Comparison of ENCODE assay signal across 10 cellular contexts in the genomic region with DNA sequence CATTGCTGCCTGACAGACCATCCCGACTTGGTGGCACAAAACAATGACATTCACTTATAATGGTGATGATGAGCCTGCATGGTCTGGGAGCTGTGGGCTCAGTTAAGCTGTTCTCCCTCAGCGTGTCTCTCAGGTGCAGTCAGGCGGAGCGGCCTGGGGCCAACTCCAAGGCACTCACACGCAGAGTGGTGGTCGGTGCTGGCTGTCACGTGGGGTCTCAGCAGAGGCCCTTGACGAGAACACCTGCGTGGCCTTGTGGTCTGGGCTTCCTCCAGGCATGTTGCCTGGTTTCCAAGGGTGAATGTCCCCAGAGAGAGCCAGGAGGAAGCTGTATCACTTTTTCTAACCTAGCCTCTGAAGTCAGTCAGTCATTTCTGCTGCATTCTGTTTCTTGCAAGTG. TPM values are rescaled to one million over a fixed set of nuclear protein-coding genes. Genes with fewer than 3 reads are reported as not detected.
DNase-seq lines count a peak whose midpoint lies in the region; ATAC-seq and TF ChIP-seq lines count a peak whose summit lies in the region.
"Had no signal": no experiment of that assay in that cellular context is flagged by ENCODE, and none has a peak within 500 bp of the region (broad histone marks: within the 10 kb centered on the region; RNA-seq: fewer than 3 reads in every experiment).

No MANE protein-coding gene starts in this region.

- H3K36me3 Mint-ChIP-seq in endodermal cell (ENCODE audit: low read depth) = peaks cover 19% of the 10 kb centered on the region

- POLR2A ChIA-PET in A673 (lab: Charles Lee; ENCODE audit: low non-redundant PET) = no interaction called here

- TF ChIP-seq CTCF in endodermal cell (conservative IDR thresholded peaks at IDR 0.05) = no peak
- no peak for TF ChIP-seq CTCF in A673 (conservative IDR thresholded peaks at IDR 0.05; ENCODE audit: low read depth, low read length)

- no peaks in the 10 kb centered on the region for H3K27me3 Mint-ChIP-seq in endodermal cell (ENCODE audit: insufficient read depth)

- no peaks in the 10 kb centered on the region for H3K9me3 Mint-ChIP-seq in endodermal cell

- intact Hi-C loops in A673 (cut with micrococcal nuclease; ENCODE audit: unreplicated experiment) = loop anchor here (5.0 to 10.0 kb wide), 2 partner anchors 184 to 337 kb away; no protein-coding TSS in a partner anchor

- ATAC-seq in GM19467 (IDR thresholded peaks at IDR 0.05; ENCODE audit: unreplicated experiment) (peak; percentile 71), HG03342 (IDR thresholded peaks at IDR 0.05; ENCODE audit: unreplicated experiment) (peak; percentile 78)

- H3K27ac ChIP-seq in endodermal cell (ENCODE audit: low read depth, low read length) (no peak overlapping the region), A673 (ENCODE audit: low read depth, low read length, poor library complexity, severe bottlenecking) (no peak overlapping the region)

- no TSS peak for BruUV-seq in A673 (replicated peaks; lab: Mats Ljungman, UMichigan)

- peak overlapping the region; percentile 7 for H3K27ac Mint-ChIP-seq in endodermal cell

- DNase-seq in DMS79 treated with DMSO at 0.1 percent for 48 hours (lab: John Stamatoyannopoulos, UW) = peak; percentile 80
- peak; percentile 58 for DNase-seq in endodermal cell
- DNase-seq in NCI-H2196 treated with DMSO at 0.1 percent for 48 hours (lab: John Stamatoyannopoulos, UW; ENCODE audit: unreplicated experiment) = no peak
- DNase-seq in A673 (ENCODE audit: low spot score) = no peak
- no peak for DNase-seq in hypothalamus (lab: John Stamatoyannopoulos, UW)
- DNase-seq in amygdala (lab: John Stamatoyannopoulos, UW) = no peak
- DNase-seq: right cardiac atrium had no signal

- no peaks in the 10 kb centered on the region for H3K9me3 ChIP-seq in endodermal cell (ENCODE audit: control insufficient read depth, low read length)
- no peaks in the 10 kb centered on the region for H3K9me3 ChIP-seq in A673 (ENCODE audit: low read depth, low read length, poor library complexity, severe bottlenecking)

- H3K27me3 ChIP-seq in endodermal cell (ENCODE audit: control insufficient read depth, insufficient read depth, low read length, poor library complexity, severe bottlenecking) (no peaks in the 10 kb centered on the region), A673 (replicated peaks; ENCODE audit: insufficient read depth, low read depth, low read length, poor library complexity) (no peaks in the 10 kb centered on the region)
- H3K27me3 ChIP-seq: SJSA1 had no signal

- WGBS in endodermal cell (ENCODE audit: insufficient coverage in 1 of 2, insufficient read length in 1 of 2), 2 experiments = 91 to 98% methylated on average over 7 to 9 of the region's 9 CpGs

- peak overlapping the region; percentile 7 for H3K9ac ChIP-seq in endodermal cell (ENCODE audit: extremely low read depth, low read length, poor library complexity, severe bottlenecking)

- H3K36me3 ChIP-seq in endodermal cell (ENCODE audit: control insufficient read depth, insufficient read depth, low read length) (peaks cover 20% of the 10 kb centered on the region), A673 (ENCODE audit: insufficient read depth, low read length, poor library complexity, severe bottlenecking) (no peaks in the 10 kb centered on the region)
- H3K36me3 ChIP-seq: SJSA1 had no signal

- peaks cover 14% of the 10 kb centered on the region for H3K4me1 ChIP-seq in endodermal cell (ENCODE audit: control insufficient read depth, insufficient read depth, low read length)
- no peaks in the 10 kb centered on the region for H3K4me1 ChIP-seq in A673 (ENCODE audit: insufficient read depth, low read length, poor library complexity, severe bottlenecking)

- H3K4me3 Mint-ChIP-seq in endodermal cell = no peak overlapping the region

- peaks cover 19% of the 10 kb centered on the region for H3K4me1 Mint-ChIP-seq in endodermal cell

- no peak overlapping the region for H3K4me3 ChIP-seq in endodermal cell (ENCODE audit: low read length)
- H3K4me3 ChIP-seq in A673 (ENCODE audit: low read depth, low read length, poor library complexity, severe bottlenecking) = no peak overlapping the region
- H3K4me3 ChIP-seq: SJSA1 had no signal

- CTCF ChIA-PET in A673 (lab: Charles Lee) = no interaction called here

RNA-seq across cellular contexts. Expression of a gene that starts 29.8 kb away (rescaled TPM):
- total RNA-seq in endodermal cell (10 to 100 TPM; 41.7 to 51.5 TPM), A673 (2021) (14.3 and 14.9 TPM in 2 replicates)
- 25.5 TPM for polyA plus RNA-seq in endodermal cell (2013, experiment 1 of 2)
- 24.7 TPM for polyA plus RNA-seq in endodermal cell (2013, experiment 2 of 2)

Comparison
In these comparisons a context has a peak if more than half of its experiments do, and no peak if none do; other contexts are left out.
1. DNase-seq: peak in DMS79 treated with DMSO at 0.1 percent for 48 hours (single experiment) and endodermal cell (single experiment); none in NCI-H2196 treated with DMSO at 0.1 percent for 48 hours (single experiment), A673 (single experiment), hypothalamus (0 of 51) and amygdala (0 of 56).